19 cellular contexts compared by ENCODE assay signal in the genomic region with DNA sequence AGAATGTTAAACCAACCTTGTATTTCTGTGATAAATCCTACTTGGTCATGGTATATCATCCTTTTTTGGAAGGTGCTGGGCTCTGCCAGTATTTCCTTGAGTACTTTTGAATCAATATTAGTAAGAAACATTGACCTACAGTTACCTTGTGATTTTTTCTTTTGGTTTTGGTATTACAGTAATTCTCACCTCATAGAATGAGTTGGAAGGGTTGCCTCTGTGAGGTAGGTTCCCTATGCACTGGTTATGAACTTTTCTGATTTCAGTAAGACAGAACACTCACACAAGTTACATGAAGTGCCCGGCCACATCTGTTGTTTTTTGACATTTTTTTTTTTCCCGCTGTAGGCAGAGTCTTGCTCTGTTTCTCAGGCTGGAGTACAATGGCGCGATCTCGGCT. TPM values are rescaled to one million over a fixed set of nuclear protein-coding genes. Genes with fewer than 3 reads are reported as not detected.
DNase-seq lines count a peak whose midpoint lies in the region; ATAC-seq lines count a peak whose summit lies in the region.
"Had no signal": no experiment of that assay in that cellular context is flagged by ENCODE, and none has a peak within 500 bp of the region (broad histone marks: within the 10 kb centered on the region; RNA-seq: fewer than 3 reads in every experiment).

No MANE protein-coding gene starts in this region.

- H3K27me3 Mint-ChIP-seq in activated naive CD4-positive, alpha-beta T cell treated with anti-CD3 and anti-CD28 coated beads for 36 hours (ENCODE audit: low read depth): no peaks in the 10 kb centered on the region
- H3K27me3 Mint-ChIP-seq in stimulated activated naive CD8-positive, alpha-beta T cell treated with anti-CD3 and anti-CD28 coated beads, Interleukin-15, amount 100 ng/mL, for 72 hours: no peaks in the 10 kb centered on the region
- H3K27me3 Mint-ChIP-seq: activated naive CD4-positive, alpha-beta T cell treated with anti-CD3 and anti-CD28 coated beads, Interleukin-2, amount 50 U/mL, for 24 hours had no signal

- no peaks in the 10 kb centered on the region for H3K9me3 Mint-ChIP-seq in activated naive CD4-positive, alpha-beta T cell treated with anti-CD3 and anti-CD28 coated beads for 36 hours
- no peaks in the 10 kb centered on the region for H3K9me3 Mint-ChIP-seq in stimulated activated naive CD8-positive, alpha-beta T cell treated with anti-CD3 and anti-CD28 coated beads, Interleukin-15, amount 100 ng/mL, for 72 hours
- H3K9me3 Mint-ChIP-seq: activated naive CD4-positive, alpha-beta T cell treated with anti-CD3 and anti-CD28 coated beads, Interleukin-2, amount 50 U/mL, for 24 hours; T-helper 2 cell treated with Interferon-gamma antibody and Interleukin-4, amounts not matched to agents 5 μg/mL and 100 μg/mL, for 36 hours had no signal

- peak; percentile 18 for DNase-seq in activated naive CD4-positive, alpha-beta T cell treated with anti-CD3 and anti-CD28 coated beads for 36 hours
- no peak for DNase-seq in activated naive CD4-positive, alpha-beta T cell (lab: John Stamatoyannopoulos, UW)
- DNase-seq in stimulated activated naive CD8-positive, alpha-beta T cell treated with anti-CD3 and anti-CD28 coated beads, Interleukin-15, amount 100 ng/mL, for 72 hours: no peak
- DNase-seq in DMS79 (lab: John Stamatoyannopoulos, UW): no peak
- no peak for DNase-seq in hepatic stellate cell (ENCODE audit: low spot score)
- DNase-seq: activated CD4-positive, alpha-beta T cell treated with anti-CD3 and anti-CD28 coated beads for 1 hour; DMS 273 treated with DMSO at 0.1 percent for 48 hours; H7; NCI-H1417 treated with DMSO at 0.1 percent for 48 hours; occipital lobe; stimulated activated naive CD4-positive, alpha-beta T cell; trophoblast cell had no signal

- peaks cover 55% of the 10 kb centered on the region for H3K36me3 Mint-ChIP-seq in activated naive CD4-positive, alpha-beta T cell treated with anti-CD3 and anti-CD28 coated beads for 36 hours (ENCODE audit: low read depth)

- intact Hi-C loops in activated naive CD4-positive, alpha-beta T cell treated with anti-CD3 and anti-CD28 coated beads for 36 hours (cut with micrococcal nuclease): loop anchor here (5.0 kb wide), 1 partner anchor 1783 kb away; the partner anchor contains the start of genes ANAPC13 and CEP63

- H3K27ac Mint-ChIP-seq in activated naive CD4-positive, alpha-beta T cell treated with anti-CD3 and anti-CD28 coated beads for 36 hours: no peak overlapping the region
- H3K27ac Mint-ChIP-seq in stimulated activated naive CD8-positive, alpha-beta T cell treated with anti-CD3 and anti-CD28 coated beads, Interleukin-15, amount 100 ng/mL, for 72 hours: no peak overlapping the region
- H3K27ac Mint-ChIP-seq: activated naive CD4-positive, alpha-beta T cell treated with anti-CD3 and anti-CD28 coated beads, Interleukin-2, amount 50 U/mL, for 24 hours; CD14-positive monocyte; T-helper 2 cell treated with Interferon-gamma antibody and Interleukin-4, amounts not matched to agents 5 μg/mL and 100 μg/mL, for 36 hours had no signal

- CTCF ChIA-PET in activated naive CD4-positive, alpha-beta T cell treated with anti-CD3 and anti-CD28 coated beads for 36 hours (lab: Charles Lee): no interaction called here

- H3K4me3 Mint-ChIP-seq in activated naive CD4-positive, alpha-beta T cell treated with anti-CD3 and anti-CD28 coated beads for 36 hours: no peak overlapping the region
- no peak overlapping the region for H3K4me3 Mint-ChIP-seq in stimulated activated naive CD8-positive, alpha-beta T cell treated with anti-CD3 and anti-CD28 coated beads, Interleukin-15, amount 100 ng/mL, for 72 hours
- H3K4me3 Mint-ChIP-seq: activated naive CD4-positive, alpha-beta T cell treated with anti-CD3 and anti-CD28 coated beads, Interleukin-2, amount 50 U/mL, for 24 hours; CD14-positive monocyte; T-helper 2 cell treated with Interferon-gamma antibody and Interleukin-4, amounts not matched to agents 5 μg/mL and 100 μg/mL, for 36 hours had no signal

- peak; percentile 58 for ATAC-seq in GM21423 (IDR thresholded peaks at IDR 0.05; ENCODE audit: unreplicated experiment)
- peak; percentile 71 for ATAC-seq in HG03095 (IDR thresholded peaks at IDR 0.05; ENCODE audit: unreplicated experiment)
- ATAC-seq in stimulated activated naive CD8-positive, alpha-beta T cell treated with anti-CD3 and anti-CD28 coated beads, Interleukin-15, amount 100 ng/mL, for 72 hours: peak; percentile 85
- no peak for ATAC-seq in HG03460 (IDR thresholded peaks at IDR 0.05; ENCODE audit: unreplicated experiment)
- ATAC-seq: Panc1 had no signal

- H3K4me1 Mint-ChIP-seq in activated naive CD4-positive, alpha-beta T cell treated with anti-CD3 and anti-CD28 coated beads for 36 hours (ENCODE audit: low read depth): peaks cover 35% of the 10 kb centered on the region
- peaks cover 40% of the 10 kb centered on the region for H3K4me1 Mint-ChIP-seq in stimulated activated naive CD8-positive, alpha-beta T cell treated with anti-CD3 and anti-CD28 coated beads, Interleukin-15, amount 100 ng/mL, for 72 hours
- H3K4me1 Mint-ChIP-seq: CD14-positive monocyte had no signal

RNA-seq across cellular contexts. Expression of gene PCCB, which starts 20.0 kb away (rescaled TPM):
- total RNA-seq in activated naive CD4-positive, alpha-beta T cell treated with anti-CD3 and anti-CD28 coated beads for 36 hours: 10 to 100 TPM; 86.0 to 87.6 TPM
